Comparison of ENCODE assay signal across 1 cellular context in the genomic region with DNA sequence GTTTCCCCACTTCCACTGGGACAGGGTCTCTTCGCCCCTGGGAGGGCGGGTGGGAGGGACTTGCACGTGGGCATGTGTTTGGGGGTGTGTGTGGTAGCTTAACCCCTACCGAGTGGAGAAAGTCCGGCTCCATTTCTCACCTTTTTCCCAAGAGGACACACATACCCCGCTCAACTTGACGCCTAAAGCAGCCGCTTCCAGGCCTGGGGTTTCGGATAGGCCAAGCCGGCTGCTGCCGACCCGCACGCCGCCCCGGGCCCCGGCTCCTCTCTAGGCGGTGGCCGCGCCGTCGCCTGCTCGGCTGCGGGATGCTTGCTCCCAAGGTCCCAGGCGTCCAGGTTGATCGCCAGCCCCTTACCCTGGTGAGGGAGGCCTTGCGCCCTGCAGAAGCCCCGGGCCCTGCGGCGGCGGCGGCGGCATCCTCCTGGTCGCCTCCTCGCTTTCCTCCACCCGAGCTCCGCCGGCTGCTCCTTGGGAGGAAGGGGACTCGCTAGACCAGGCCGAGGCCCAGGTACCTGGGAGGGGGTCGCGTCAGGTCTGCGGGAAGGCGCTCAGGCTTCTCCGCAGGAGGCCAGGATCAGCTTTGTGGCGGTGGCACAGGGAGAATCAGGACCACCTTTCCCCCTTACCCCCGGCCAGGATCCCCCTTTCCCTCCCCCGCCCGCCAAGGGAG.
TF ChIP-seq lines count a peak whose summit lies in the region.

No MANE protein-coding gene starts in this region.

TF ChIP-seq in GM23338, 12 proteins besides CTCF, POLR2A, EP300 and RAD21:
- TF ChIP-seq, protein P1, sequence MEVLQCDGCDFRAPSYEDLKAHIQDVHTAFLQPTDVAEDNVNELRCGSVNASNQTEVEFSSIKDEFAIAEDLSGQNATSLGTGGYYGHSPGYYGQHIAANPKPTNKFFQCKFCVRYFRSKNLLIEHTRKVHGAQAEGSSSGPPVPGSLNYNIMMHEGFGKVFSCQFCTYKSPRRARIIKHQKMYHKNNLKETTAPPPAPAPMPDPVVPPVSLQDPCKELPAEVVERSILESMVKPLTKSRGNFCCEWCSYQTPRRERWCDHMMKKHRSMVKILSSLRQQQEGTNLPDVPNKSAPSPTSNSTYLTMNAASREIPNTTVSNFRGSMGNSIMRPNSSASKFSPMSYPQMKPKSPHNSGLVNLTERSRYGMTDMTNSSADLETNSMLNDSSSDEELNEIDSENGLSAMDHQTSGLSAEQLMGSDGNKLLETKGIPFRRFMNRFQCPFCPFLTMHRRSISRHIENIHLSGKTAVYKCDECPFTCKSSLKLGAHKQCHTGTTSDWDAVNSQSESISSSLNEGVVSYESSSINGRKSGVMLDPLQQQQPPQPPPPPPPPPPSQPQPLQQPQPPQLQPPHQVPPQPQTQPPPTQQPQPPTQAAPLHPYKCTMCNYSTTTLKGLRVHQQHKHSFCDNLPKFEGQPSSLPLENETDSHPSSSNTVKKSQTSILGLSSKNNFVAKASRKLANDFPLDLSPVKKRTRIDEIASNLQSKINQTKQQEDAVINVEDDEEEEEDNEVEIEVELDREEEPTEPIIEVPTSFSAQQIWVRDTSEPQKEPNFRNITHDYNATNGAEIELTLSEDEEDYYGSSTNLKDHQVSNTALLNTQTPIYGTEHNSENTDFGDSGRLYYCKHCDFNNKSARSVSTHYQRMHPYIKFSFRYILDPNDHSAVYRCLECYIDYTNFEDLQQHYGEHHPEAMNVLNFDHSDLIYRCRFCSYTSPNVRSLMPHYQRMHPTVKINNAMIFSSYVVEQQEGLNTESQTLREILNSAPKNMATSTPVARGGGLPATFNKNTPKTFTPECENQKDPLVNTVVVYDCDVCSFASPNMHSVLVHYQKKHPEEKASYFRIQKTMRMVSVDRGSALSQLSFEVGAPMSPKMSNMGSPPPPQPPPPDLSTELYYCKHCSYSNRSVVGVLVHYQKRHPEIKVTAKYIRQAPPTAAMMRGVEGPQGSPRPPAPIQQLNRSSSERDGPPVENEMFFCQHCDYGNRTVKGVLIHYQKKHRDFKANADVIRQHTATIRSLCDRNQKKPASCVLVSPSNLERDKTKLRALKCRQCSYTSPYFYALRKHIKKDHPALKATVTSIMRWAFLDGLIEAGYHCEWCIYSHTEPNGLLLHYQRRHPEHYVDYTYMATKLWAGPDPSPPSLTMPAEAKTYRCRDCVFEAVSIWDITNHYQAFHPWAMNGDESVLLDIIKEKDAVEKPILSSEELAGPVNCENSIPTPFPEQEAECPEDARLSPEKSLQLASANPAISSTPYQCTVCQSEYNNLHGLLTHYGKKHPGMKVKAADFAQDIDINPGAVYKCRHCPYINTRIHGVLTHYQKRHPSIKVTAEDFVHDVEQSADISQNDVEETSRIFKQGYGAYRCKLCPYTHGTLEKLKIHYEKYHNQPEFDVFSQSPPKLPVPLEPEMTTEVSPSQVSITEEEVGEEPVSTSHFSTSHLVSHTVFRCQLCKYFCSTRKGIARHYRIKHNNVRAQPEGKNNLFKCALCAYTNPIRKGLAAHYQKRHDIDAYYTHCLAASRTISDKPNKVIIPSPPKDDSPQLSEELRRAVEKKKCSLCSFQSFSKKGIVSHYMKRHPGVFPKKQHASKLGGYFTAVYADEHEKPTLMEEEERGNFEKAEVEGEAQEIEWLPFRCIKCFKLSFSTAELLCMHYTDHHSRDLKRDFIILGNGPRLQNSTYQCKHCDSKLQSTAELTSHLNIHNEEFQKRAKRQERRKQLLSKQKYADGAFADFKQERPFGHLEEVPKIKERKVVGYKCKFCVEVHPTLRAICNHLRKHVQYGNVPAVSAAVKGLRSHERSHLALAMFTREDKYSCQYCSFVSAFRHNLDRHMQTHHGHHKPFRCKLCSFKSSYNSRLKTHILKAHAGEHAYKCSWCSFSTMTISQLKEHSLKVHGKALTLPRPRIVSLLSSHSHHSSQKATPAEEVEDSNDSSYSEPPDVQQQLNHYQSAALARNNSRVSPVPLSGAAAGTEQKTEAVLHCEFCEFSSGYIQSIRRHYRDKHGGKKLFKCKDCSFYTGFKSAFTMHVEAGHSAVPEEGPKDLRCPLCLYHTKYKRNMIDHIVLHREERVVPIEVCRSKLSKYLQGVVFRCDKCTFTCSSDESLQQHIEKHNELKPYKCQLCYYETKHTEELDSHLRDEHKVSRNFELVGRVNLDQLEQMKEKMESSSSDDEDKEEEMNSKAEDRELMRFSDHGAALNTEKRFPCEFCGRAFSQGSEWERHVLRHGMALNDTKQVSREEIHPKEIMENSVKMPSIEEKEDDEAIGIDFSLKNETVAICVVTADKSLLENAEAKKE (CRISPR knock-in tag; IDR thresholded peaks at IDR 0.05) = no peak
- TF ChIP-seq EZH2phosphoT487 (IDR thresholded peaks at IDR 0.05; ENCODE audit: unreplicated experiment) (peak; percentile 72), ZNF114 (CRISPR knock-in tag; IDR thresholded peaks at IDR 0.05) (no peak), NANOG (IDR thresholded peaks at IDR 0.05; ENCODE audit: borderline replicate concordance) (no peak), STAT1 (IDR thresholded peaks at IDR 0.05; ENCODE audit: unreplicated experiment) (no peak), JUNB (IDR thresholded peaks at IDR 0.05; ENCODE audit: unreplicated experiment) (no peak), EZH2 (IDR thresholded peaks at IDR 0.05; ENCODE audit: low read depth, unreplicated experiment) (peak; percentile 71), CREB1 (CRISPR knock-in tag; IDR thresholded peaks at IDR 0.05; ENCODE audit: low read depth) (no peak), POLR2AphosphoS5 (IDR thresholded peaks at IDR 0.05; ENCODE audit: low read depth) (no peak), ZNF331 (CRISPR knock-in tag; IDR thresholded peaks at IDR 0.05; ENCODE audit: low read depth) (no peak)
- TF ChIP-seq, protein P2, sequence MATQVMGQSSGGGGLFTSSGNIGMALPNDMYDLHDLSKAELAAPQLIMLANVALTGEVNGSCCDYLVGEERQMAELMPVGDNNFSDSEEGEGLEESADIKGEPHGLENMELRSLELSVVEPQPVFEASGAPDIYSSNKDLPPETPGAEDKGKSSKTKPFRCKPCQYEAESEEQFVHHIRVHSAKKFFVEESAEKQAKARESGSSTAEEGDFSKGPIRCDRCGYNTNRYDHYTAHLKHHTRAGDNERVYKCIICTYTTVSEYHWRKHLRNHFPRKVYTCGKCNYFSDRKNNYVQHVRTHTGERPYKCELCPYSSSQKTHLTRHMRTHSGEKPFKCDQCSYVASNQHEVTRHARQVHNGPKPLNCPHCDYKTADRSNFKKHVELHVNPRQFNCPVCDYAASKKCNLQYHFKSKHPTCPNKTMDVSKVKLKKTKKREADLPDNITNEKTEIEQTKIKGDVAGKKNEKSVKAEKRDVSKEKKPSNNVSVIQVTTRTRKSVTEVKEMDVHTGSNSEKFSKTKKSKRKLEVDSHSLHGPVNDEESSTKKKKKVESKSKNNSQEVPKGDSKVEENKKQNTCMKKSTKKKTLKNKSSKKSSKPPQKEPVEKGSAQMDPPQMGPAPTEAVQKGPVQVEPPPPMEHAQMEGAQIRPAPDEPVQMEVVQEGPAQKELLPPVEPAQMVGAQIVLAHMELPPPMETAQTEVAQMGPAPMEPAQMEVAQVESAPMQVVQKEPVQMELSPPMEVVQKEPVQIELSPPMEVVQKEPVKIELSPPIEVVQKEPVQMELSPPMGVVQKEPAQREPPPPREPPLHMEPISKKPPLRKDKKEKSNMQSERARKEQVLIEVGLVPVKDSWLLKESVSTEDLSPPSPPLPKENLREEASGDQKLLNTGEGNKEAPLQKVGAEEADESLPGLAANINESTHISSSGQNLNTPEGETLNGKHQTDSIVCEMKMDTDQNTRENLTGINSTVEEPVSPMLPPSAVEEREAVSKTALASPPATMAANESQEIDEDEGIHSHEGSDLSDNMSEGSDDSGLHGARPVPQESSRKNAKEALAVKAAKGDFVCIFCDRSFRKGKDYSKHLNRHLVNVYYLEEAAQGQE (IDR thresholded peaks at IDR 0.05; ENCODE audit: unreplicated experiment) = no peak
- TF ChIP-seq, protein P3, sequence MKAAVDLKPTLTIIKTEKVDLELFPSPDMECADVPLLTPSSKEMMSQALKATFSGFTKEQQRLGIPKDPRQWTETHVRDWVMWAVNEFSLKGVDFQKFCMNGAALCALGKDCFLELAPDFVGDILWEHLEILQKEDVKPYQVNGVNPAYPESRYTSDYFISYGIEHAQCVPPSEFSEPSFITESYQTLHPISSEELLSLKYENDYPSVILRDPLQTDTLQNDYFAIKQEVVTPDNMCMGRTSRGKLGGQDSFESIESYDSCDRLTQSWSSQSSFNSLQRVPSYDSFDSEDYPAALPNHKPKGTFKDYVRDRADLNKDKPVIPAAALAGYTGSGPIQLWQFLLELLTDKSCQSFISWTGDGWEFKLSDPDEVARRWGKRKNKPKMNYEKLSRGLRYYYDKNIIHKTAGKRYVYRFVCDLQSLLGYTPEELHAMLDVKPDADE (IDR thresholded peaks at IDR 0.05) = no peak
